6 cellular contexts compared by ENCODE assay signal in genomic region chr22:47777426-47777825, GRCh38.
"Had no signal": no experiment of that assay in that cellular context is flagged by ENCODE, and none has a peak within 500 bp of the region (broad histone marks: within the 10 kb centered on the region; RNA-seq: fewer than 3 reads in every experiment).

No MANE protein-coding gene starts in this region.

- DNase-seq: GM23248, GOT3, H7, HFFc6 had no signal

- H3K4me1 ChIP-seq: HAP-1 had no signal

- H3K36me3 ChIP-seq: HAP-1 had no signal

- H2AFZ ChIP-seq: GM23248 had no signal

- H3K9ac ChIP-seq: GM23248 had no signal

- H3K4me3 ChIP-seq: GM23248, HAP-1 had no signal

- H3K27ac ChIP-seq: GM23248, HL-60 had no signal

- H3K9me3 ChIP-seq: HAP-1 had no signal
